ENCODE assay signal across 8 cellular contexts in the genomic region with DNA sequence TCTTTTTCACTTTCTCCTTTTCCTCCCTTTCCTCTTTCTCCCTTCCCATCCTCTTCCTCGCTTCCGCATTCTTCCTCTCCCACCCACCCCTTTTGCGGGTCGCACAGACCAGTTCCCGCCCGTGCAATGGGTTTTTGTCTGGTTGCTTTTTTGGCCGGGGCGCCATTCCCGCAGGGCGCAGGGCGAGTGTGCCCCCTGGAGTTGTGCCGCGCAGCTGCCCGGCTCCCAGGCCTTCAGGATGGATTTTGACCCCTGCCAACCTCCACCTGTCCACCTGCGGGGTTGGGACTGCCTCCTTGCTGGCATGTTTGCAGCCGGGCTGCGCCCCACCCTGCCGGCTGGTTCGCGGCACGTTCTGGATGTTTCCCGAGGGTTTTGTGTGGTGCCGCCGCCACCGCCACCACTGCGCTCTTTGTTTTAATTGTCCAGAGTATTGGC. TPM values are rescaled to one million over a fixed set of nuclear protein-coding genes. Genes with fewer than 3 reads are reported as not detected.
A peak's percentile ranks its signal among the peaks of the same experiment; 100 is the strongest.
DNase-seq lines count a peak whose midpoint lies in the region; ATAC-seq and TF ChIP-seq lines count a peak whose summit lies in the region.

No MANE protein-coding gene starts in this region.

- in situ Hi-C loops in gastrocnemius medialis (cut with MboI; ENCODE audit: low sequenced_read_pairs in 4 of 4) = no loop called here

- intact Hi-C loops in left ventricle myocardium superior (cut with micrococcal nuclease) (no loop called here), gastrocnemius medialis (cut with DNase I; ENCODE audit: low total_unique reads) (no loop called here)

- peaks cover 38% of the 10 kb centered on the region for H3K4me1 Mint-ChIP-seq in activated T-cell treated with anti-CD3 and anti-CD28 coated beads, Interleukin-2, amount 50 U/mL, for 72 hours (ENCODE audit: low read depth)

- no peaks in the 10 kb centered on the region for H3K27me3 Mint-ChIP-seq in activated T-cell treated with anti-CD3 and anti-CD28 coated beads, Interleukin-2, amount 50 U/mL, for 72 hours (ENCODE audit: low read depth)

- DNase-seq in stimulated activated CD4-positive, alpha-beta T cell treated with anti-CD3 and anti-CD28 coated beads, Interleukin-12 subunit alpha, Interleukin-12 subunit beta, amount 100 ng/mL, for 4 hours = peak; percentile 7
- no peak for DNase-seq in stimulated activated CD4-positive, alpha-beta T cell treated with anti-CD3 and anti-CD28 coated beads, Interleukin-4, amount 100 ng/mL, for 4 hours
- DNase-seq in activated T-cell treated with anti-CD3 and anti-CD28 coated beads, Interleukin-2, amount 50 U/mL, for 72 hours = peak; percentile 21 to 32
- peak; percentile 32 for DNase-seq in left ventricle myocardium superior
- no peak for DNase-seq in gastrocnemius medialis
- no peak for DNase-seq in SW 1271 (lab: John Stamatoyannopoulos, UW)
- DNase-seq in NCI-H2227 (lab: John Stamatoyannopoulos, UW; ENCODE audit: unreplicated experiment) = no peak

- TF ChIP-seq POLR2A in gastrocnemius medialis (IDR thresholded peaks at IDR 0.05) = no peak

- peak overlapping the region; percentile 52 for H3K27ac Mint-ChIP-seq in activated T-cell treated with anti-CD3 and anti-CD28 coated beads, Interleukin-2, amount 50 U/mL, for 72 hours

- H3K9me3 ChIP-seq in gastrocnemius medialis = no peaks in the 10 kb centered on the region

- peaks cover 4% of the 10 kb centered on the region in 2 donors for H3K36me3 Mint-ChIP-seq in activated T-cell treated with anti-CD3 and anti-CD28 coated beads, Interleukin-2, amount 50 U/mL, for 72 hours (ENCODE audit: insufficient read depth in 2 of 2)

- no peaks in the 10 kb centered on the region for H3K36me3 ChIP-seq in gastrocnemius medialis

- H3K27ac ChIP-seq in gastrocnemius medialis = no peak overlapping the region

- no peaks in the 10 kb centered on the region for H3K9me3 Mint-ChIP-seq in activated T-cell treated with anti-CD3 and anti-CD28 coated beads, Interleukin-2, amount 50 U/mL, for 72 hours

- H3K27me3 ChIP-seq in gastrocnemius medialis = peaks cover 0 to 13% (median 0%) of the 10 kb centered on the region in 3 donors

- no peak for TF ChIP-seq CTCF in gastrocnemius medialis (IDR thresholded peaks at IDR 0.05 in 4 of 5, conservative IDR thresholded peaks at IDR 0.05 in 1 of 5)

- peaks cover 0 to 11% of the 10 kb centered on the region in 2 donors for H3K4me1 ChIP-seq in gastrocnemius medialis

- no peak for ATAC-seq in activated T-cell treated with anti-CD3 and anti-CD28 coated beads, Interleukin-2, amount 50 U/mL, for 72 hours (replicated peaks in 1 of 2)
- no peak for ATAC-seq in left ventricle myocardium superior
- no peak for ATAC-seq in gastrocnemius medialis
- no peak for ATAC-seq in HG02840 (IDR thresholded peaks at IDR 0.05; ENCODE audit: low FRiP score, unreplicated experiment)

- peak overlapping the region; percentile 68 to 75 for H3K4me3 Mint-ChIP-seq in activated T-cell treated with anti-CD3 and anti-CD28 coated beads, Interleukin-2, amount 50 U/mL, for 72 hours

- H3K4me3 ChIP-seq in gastrocnemius medialis = peak overlapping the region; percentile 29 to 60 (median 38)

RNA-seq across cellular contexts. Expression of a gene that starts 0.6 kb away (rescaled TPM):
- 10 to 100 TPM; 27.7 to 61.2 TPM for total RNA-seq in activated T-cell treated with anti-CD3 and anti-CD28 coated beads, Interleukin-2, amount 50 U/mL, for 72 hours
- total RNA-seq in left ventricle myocardium superior (2.8 TPM), gastrocnemius medialis (1 to 10 TPM in 3 of 4 donors, under 1 TPM in 1; 0.73 to 4.1 (median 2.2) TPM)

RNA-seq across cellular contexts. Expression of a gene that starts 50.7 kb away (rescaled TPM):
- total RNA-seq in activated T-cell treated with anti-CD3 and anti-CD28 coated beads, Interleukin-2, amount 50 U/mL, for 72 hours = 10 to 100 TPM; 24.1 to 33.9 TPM
- 38.2 TPM for total RNA-seq in left ventricle myocardium superior
- 10 to 100 TPM; 36.4 to 59.4 (median 48.3) TPM for total RNA-seq in gastrocnemius medialis

Comparison
In these comparisons a context has a peak if more than half of its experiments do, and no peak if none do; other contexts are left out.
1. DNase-seq: peak in stimulated activated CD4-positive, alpha-beta T cell treated with anti-CD3 and anti-CD28 coated beads, Interleukin-12 subunit alpha, Interleukin-12 subunit beta, amount 100 ng/mL, for 4 hours (single experiment), activated T-cell treated with anti-CD3 and anti-CD28 coated beads, Interleukin-2, amount 50 U/mL, for 72 hours (2 of 2) and left ventricle myocardium superior (single experiment); none in stimulated activated CD4-positive, alpha-beta T cell treated with anti-CD3 and anti-CD28 coated beads, Interleukin-4, amount 100 ng/mL, for 4 hours (0 of 2), gastrocnemius medialis (0 of 2), SW 1271 (0 of 2) and NCI-H2227 (single experiment).